Comparison of ENCODE assay signal across 8 cellular contexts in genomic region chr20:62237772-62238568, GRCh38. TPM values are rescaled to one million over a fixed set of nuclear protein-coding genes. Genes with fewer than 3 reads are reported as not detected.
DNase-seq lines count a peak whose midpoint lies in the region; ATAC-seq and TF ChIP-seq lines count a peak whose summit lies in the region.

Gene OSBPL2 (plus strand): TSS chr20:62238521. CDS start chr20:62256185, 17,664 bp downstream.

- H3K4me3 Mint-ChIP-seq in type B pancreatic cell: peak within 1 kb of the TSS; percentile 90

- DNase-seq in NCI-H1436 (lab: John Stamatoyannopoulos, UW): peak; percentile 98
- DNase-seq in T follicular helper cell (ENCODE audit: low read depth): peak; percentile 100
- DNase-seq in adipocyte (ENCODE audit: low read depth): peak; percentile 99
- peak; percentile 98 to 99 for DNase-seq in cardiac muscle cell (ENCODE audit: low read depth in 1 of 2, low spot score in 1 of 2)
- peak; percentile 99 for DNase-seq in pons (ENCODE audit: low spot score)
- peak; percentile 100 for DNase-seq in type B pancreatic cell (ENCODE audit: extremely low spot score, unreplicated experiment)

- H3K36me3 ChIP-seq in adipocyte (ENCODE audit: control insufficient read depth, insufficient read depth, low read length, severe bottlenecking) (peaks cover 14% of the 10 kb centered on the region), cardiac muscle cell (no peaks in the 10 kb centered on the region)

- no peaks in the 10 kb centered on the region for H3K27me3 Mint-ChIP-seq in type B pancreatic cell

- H3K4me1 ChIP-seq in adipocyte (ENCODE audit: control insufficient read depth, insufficient read depth, low read length) (peaks cover 10% of the 10 kb centered on the region), cardiac muscle cell (ENCODE audit: low read depth) (peaks cover 15% of the 10 kb centered on the region)

- H3K27ac Mint-ChIP-seq in type B pancreatic cell: peak within 1 kb of the TSS; percentile 91

- H3K9me3 ChIP-seq in adipocyte (ENCODE audit: control insufficient read depth, low read length) (peaks cover 3% of the 10 kb centered on the region), cardiac muscle cell (ENCODE audit: low read depth) (no peaks in the 10 kb centered on the region)

- H3K9ac ChIP-seq in adipocyte (ENCODE audit: low read length): peak within 1 kb of the TSS; percentile 85

- TF ChIP-seq CTCF in GM12875 (IDR thresholded peaks at IDR 0.05; ENCODE audit: borderline replicate concordance, insufficient read depth, low read depth, low read length) (no peak), cardiac muscle cell (IDR thresholded peaks at IDR 0.05; ENCODE audit: low read depth, low read length) (no peak), type B pancreatic cell (conservative IDR thresholded peaks at IDR 0.05) (no peak)

- no peaks in the 10 kb centered on the region for H3K36me3 Mint-ChIP-seq in type B pancreatic cell

- peak within 1 kb of the TSS; percentile 85 for H3K27ac ChIP-seq in cardiac muscle cell

- H3K27me3 ChIP-seq in adipocyte (replicated peaks; ENCODE audit: control insufficient read depth, insufficient read depth, low read length) (peaks cover 13% of the 10 kb centered on the region), cardiac muscle cell (no peaks in the 10 kb centered on the region)

- ATAC-seq in HG02798 (IDR thresholded peaks at IDR 0.05; ENCODE audit: poor library complexity, unreplicated experiment): peak; percentile 98

- H3K4me1 Mint-ChIP-seq in type B pancreatic cell (ENCODE audit: unreplicated experiment): peaks cover 18% of the 10 kb centered on the region

- H3K4me3 ChIP-seq in GM12875 (ENCODE audit: low read depth, low read length) (peak within 1 kb of the TSS; percentile 64), adipocyte (ENCODE audit: low read length) (peak within 1 kb of the TSS; percentile 84), cardiac muscle cell (peak within 1 kb of the TSS; percentile 89)

- H3K9me3 Mint-ChIP-seq in type B pancreatic cell: no peaks in the 10 kb centered on the region

RNA-seq across cellular contexts. Expression of gene OSBPL2, which starts in this region (rescaled TPM):
- 33.5 and 43.4 TPM in 2 replicates for total RNA-seq in cardiac muscle cell
- 37.5 and 44.7 TPM in 2 replicates for polyA plus RNA-seq in cardiac muscle cell
- total RNA-seq in type B pancreatic cell (ENCODE audit: low replicate concordance): 43.7 and 60.5 TPM in 2 replicates

Comparison
In these comparisons a context has a peak if more than half of its experiments do, and no peak if none do; other contexts are left out.
1. Peak in every context shown above with its lines: DNase-seq, ATAC-seq, H3K4me3 ChIP-seq and H3K27ac ChIP-seq.